ENCODE assay signal across 1 cellular context in genomic region chr17:47806026-47806912, GRCh38.
TF ChIP-seq lines count a peak whose summit lies in the region.

No MANE protein-coding gene starts in this region.

TF ChIP-seq in GM23338, 12 proteins besides CTCF, POLR2A, EP300 and RAD21:
- TF ChIP-seq STAT1 (IDR thresholded peaks at IDR 0.05; ENCODE audit: unreplicated experiment), result no peak
- no peak for TF ChIP-seq POLR2AphosphoS5 (IDR thresholded peaks at IDR 0.05; ENCODE audit: low read depth)
- no peak for TF ChIP-seq CREB1 (CRISPR knock-in tag; IDR thresholded peaks at IDR 0.05; ENCODE audit: low read depth)
- no peak for TF ChIP-seq JUNB (IDR thresholded peaks at IDR 0.05; ENCODE audit: unreplicated experiment)
- TF ChIP-seq ZNF331 (CRISPR knock-in tag; IDR thresholded peaks at IDR 0.05; ENCODE audit: low read depth), result no peak
- TF ChIP-seq EZH2phosphoT487 (IDR thresholded peaks at IDR 0.05; ENCODE audit: unreplicated experiment), result no peak
- no peak for TF ChIP-seq REST (IDR thresholded peaks at IDR 0.05; ENCODE audit: unreplicated experiment)
- TF ChIP-seq ZNF114 (CRISPR knock-in tag; IDR thresholded peaks at IDR 0.05), result no peak
- TF ChIP-seq ETS1 (IDR thresholded peaks at IDR 0.05), result no peak
- no peak for TF ChIP-seq NANOG (IDR thresholded peaks at IDR 0.05; ENCODE audit: borderline replicate concordance)
- no peak for TF ChIP-seq EZH2 (IDR thresholded peaks at IDR 0.05; ENCODE audit: low read depth, unreplicated experiment)
- TF ChIP-seq ZNF462 (CRISPR knock-in tag; IDR thresholded peaks at IDR 0.05), result no peak
